1 cellular context compared by ENCODE assay signal in genomic region chr19:32691952-32692726, GRCh38.
TF ChIP-seq lines count a peak whose summit lies in the region.

No MANE protein-coding gene starts in this region.

TF ChIP-seq in K562, 482 proteins besides CTCF, POLR2A, EP300 and RAD21 (continued from another document and continues in another):
- TF ChIP-seq ZNF431 (CRISPR knock-in tag; IDR thresholded peaks at IDR 0.05) (0 out of 2 replicates have a peak, but pooled peaks have one; percentile 49), NR1H2 (CRISPR knock-in tag; IDR thresholded peaks at IDR 0.05) (0 out of 2 replicates have a peak, but pooled peaks have one; percentile 68), ATF2 (CRISPR knock-in tag; IDR thresholded peaks at IDR 0.05) (0 out of 2 replicates have a peak, but pooled peaks have one; percentile 56), TOE1 (IDR thresholded peaks at IDR 0.05; ENCODE audit: borderline replicate concordance) (no peak), TOE1 (CRISPR knock-in tag; IDR thresholded peaks at IDR 0.05; ENCODE audit: borderline replicate concordance, low read depth) (0 out of 2 replicates have a peak, but pooled peaks have one; percentile 68), CSDE1 (IDR thresholded peaks at IDR 0.05) (no peak), MYC (IDR thresholded peaks at IDR 0.05; ENCODE audit: low read depth, low read length) (peak; percentile 59), MYC (CRISPR knock-in tag; IDR thresholded peaks at IDR 0.05; ENCODE audit: borderline replicate concordance, low read depth) (no peak), NR2C1 (IDR thresholded peaks at IDR 0.05) (no peak), NR2C1 (tag; IDR thresholded peaks at IDR 0.05) (no peak), PCBP1 (IDR thresholded peaks at IDR 0.05; ENCODE audit: low read depth, low read length, poor library complexity, severe bottlenecking) (peak; percentile 55), PTRF (tag; IDR thresholded peaks at IDR 0.05) (no peak), TEAD4 (IDR thresholded peaks at IDR 0.05; ENCODE audit: low read length) (no peak), TEAD4 (CRISPR knock-in tag; IDR thresholded peaks at IDR 0.05; ENCODE audit: borderline replicate concordance) (peak; percentile 88; the same call in 1 of the 2 replicates), MGA (IDR thresholded peaks at IDR 0.05) (peak; percentile 89), PRMT5 (CRISPR knock-in tag; IDR thresholded peaks at IDR 0.05) (no peak), U2AF1 (optimal IDR thresholded peaks at IDR 0.05; ENCODE audit: low read depth, low read length) (peak; percentile 52), NR2C2 (CRISPR knock-in tag; IDR thresholded peaks at IDR 0.05) (peak; percentile 40; the same call in 1 of the 2 replicates), NR2C2 (tag; IDR thresholded peaks at IDR 0.05) (peak; percentile 49; the same call in 1 of the 2 replicates), SAP30 (IDR thresholded peaks at IDR 0.05; ENCODE audit: borderline replicate concordance, insufficient read depth, low read depth, low read length, poor library complexity, severe bottlenecking) (peak; percentile 27), RBM22 (IDR thresholded peaks at IDR 0.05; ENCODE audit: low read depth, low read length, poor library complexity, severe bottlenecking) (peak; percentile 76), ATF1 (CRISPR knock-in tag; IDR thresholded peaks at IDR 0.05) (peak; percentile 21; the same call in 1 of the 2 replicates), ATF1 (tag; IDR thresholded peaks at IDR 0.05) (peak; percentile 70), THAP7 (CRISPR knock-in tag; IDR thresholded peaks at IDR 0.05) (peak; percentile 40; the same call in 1 of the 2 replicates), PHF8 (IDR thresholded peaks at IDR 0.05; ENCODE audit: borderline replicate concordance, low read length) (peak; percentile 73; the same call in 1 of the 2 replicates), ZNF57 (CRISPR knock-in tag; IDR thresholded peaks at IDR 0.05) (no peak), RUNX1 (IDR thresholded peaks at IDR 0.05; ENCODE audit: low read depth) (0 out of 2 replicates have a peak, but pooled peaks have one; percentile 22), PML (IDR thresholded peaks at IDR 0.05; ENCODE audit: low read length) (no peak), PRPF4 (IDR thresholded peaks at IDR 0.05; ENCODE audit: insufficient read depth, low read depth, low read length, poor library complexity, severe bottlenecking) (peak; percentile 56), ZNF324 (CRISPR knock-in tag; IDR thresholded peaks at IDR 0.05) (no peak), HCFC1 (IDR thresholded peaks at IDR 0.05; ENCODE audit: low read depth, low read length) (peak; percentile 25; the same call in 1 of the 2 replicates), ZBTB5 (IDR thresholded peaks at IDR 0.05) (no peak), TCF7 (IDR thresholded peaks at IDR 0.05; ENCODE audit: borderline replicate concordance) (0 out of 2 replicates have a peak, but pooled peaks have one; percentile 3), FIP1L1 (IDR thresholded peaks at IDR 0.05; ENCODE audit: low read depth, low read length, poor library complexity, severe bottlenecking) (peak; percentile 94), LARP7 (IDR thresholded peaks at IDR 0.05) (no peak), IRF2 (CRISPR knock-in tag; IDR thresholded peaks at IDR 0.05) (peak; percentile 84; the same call in 1 of the 2 replicates), KLF1 (tag; IDR thresholded peaks at IDR 0.05) (peak; percentile 68; the same call in 1 of the 2 replicates), MTA2 (IDR thresholded peaks at IDR 0.05; ENCODE audit: low read depth) (no peak), ZNF134 (CRISPR knock-in tag; conservative IDR thresholded peaks at IDR 0.05) (peak; percentile 20; the same call in 1 of the 2 replicates), FUS (optimal IDR thresholded peaks at IDR 0.05; ENCODE audit: low read depth, low read length) (peak; percentile 88), FOXK1 (CRISPR knock-in tag; IDR thresholded peaks at IDR 0.05; ENCODE audit: borderline replicate concordance) (peak; percentile 64; the same call in 1 of the 2 replicates), JUND (IDR thresholded peaks at IDR 0.05; ENCODE audit: borderline replicate concordance, low read depth, low read length) (0 out of 2 replicates have a peak, but pooled peaks have one; percentile 30), JUND (tag; IDR thresholded peaks at IDR 0.05; ENCODE audit: borderline replicate concordance, low read depth, low read length) (no peak; the same call in 2 of the 3 replicates), EHMT2 (IDR thresholded peaks at IDR 0.05) (no peak), KDM4B (IDR thresholded peaks at IDR 0.05; ENCODE audit: borderline replicate concordance in 2 of 2, low read depth in 1 of 2) (no peak; a peak in 1 of 4 replicates), POLR2AphosphoS5 (IDR thresholded peaks at IDR 0.05; ENCODE audit: control insufficient read depth, insufficient read depth, low read depth, low read length) (no peak), ZNF511 (CRISPR knock-in tag; IDR thresholded peaks at IDR 0.05) (peak; percentile 37; the same call in 1 of the 2 replicates), MYBL2 (IDR thresholded peaks at IDR 0.05; ENCODE audit: low read depth) (no peak), MYBL2 (CRISPR knock-in tag; IDR thresholded peaks at IDR 0.05; ENCODE audit: borderline replicate concordance) (no peak), TFAM (CRISPR knock-in tag; conservative IDR thresholded peaks at IDR 0.05) (no peak), TEAD2 (tag; IDR thresholded peaks at IDR 0.05) (no peak), CBFA2T3 (IDR thresholded peaks at IDR 0.05) (0 out of 2 replicates have a peak, but pooled peaks have one; percentile 8), SPI1 (IDR thresholded peaks at IDR 0.05; ENCODE audit: borderline replicate concordance, low read depth, low read length) (peak; percentile 20; the same call in 1 of the 2 replicates), FOSL1 (tag; conservative IDR thresholded peaks at IDR 0.05) (no peak), ZFX (CRISPR knock-in tag; IDR thresholded peaks at IDR 0.05) (peak; percentile 99)
